Comparison of ENCODE assay signal across 38 cellular contexts in genomic region chr7:28136885-28137284, GRCh38. TPM values are rescaled to one million over a fixed set of nuclear protein-coding genes. Genes with fewer than 3 reads are reported as not detected.
DNase-seq lines count a peak whose midpoint lies in the region; ATAC-seq, FAIRE-seq and TF ChIP-seq lines count a peak whose summit lies in the region.
"Had no signal": no experiment of that assay in that cellular context is flagged by ENCODE, and none has a peak within 500 bp of the region (broad histone marks: within the 10 kb centered on the region; RNA-seq: fewer than 3 reads in every experiment).

No MANE protein-coding gene starts in this region.

- no peaks in the 10 kb centered on the region for H3K4me1 ChIP-seq in Panc1 (ENCODE audit: control insufficient read depth, insufficient read depth, low read length)
- H3K4me1 ChIP-seq in muscle layer of colon (ENCODE audit: insufficient read depth, low read length): peaks cover 60% of the 10 kb centered on the region
- H3K4me1 ChIP-seq: ascending aorta, prostate gland had no signal

- FAIRE-seq in urothelium cell line (lab: Jason Lieb, UNC): peak; percentile 52
- FAIRE-seq: D721Med, GM18507, islet of Langerhans, K562 had no signal

- H3K9ac ChIP-seq in muscle layer of colon (ENCODE audit: low read length): no peak overlapping the region
- H3K9ac ChIP-seq: GM23248 had no signal

- H3K36me3 ChIP-seq in Panc1 (ENCODE audit: control insufficient read depth, insufficient read depth, low read length) (no peaks in the 10 kb centered on the region), muscle layer of colon (ENCODE audit: insufficient read depth, low read length) (no peaks in the 10 kb centered on the region)
- H3K36me3 ChIP-seq: ascending aorta, esophagus squamous epithelium, left ventricle myocardium inferior, prostate gland, stomach, tibial artery had no signal

- DNase-seq in stimulated activated CD4-positive, alpha-beta T cell treated with anti-CD3 and anti-CD28 coated beads, Interleukin-15, amount 100 ng/mL, for 24 hours: peak; percentile 20
- DNase-seq in stimulated activated CD4-positive, alpha-beta T cell treated with anti-CD3 and anti-CD28 coated beads, Interleukin-4, amount 100 ng/mL, for 1 hour: no peak
- no peak for DNase-seq in Panc1 (ENCODE audit: low read depth, low spot score)
- no peak for DNase-seq in urothelium cell line (ENCODE audit: low spot score)
- no peak for DNase-seq in activated CD4-positive, alpha-beta T cell treated with anti-CD3 and anti-CD28 coated beads for 4 hours
- no peak for DNase-seq in dermis blood vessel endothelial cell
- DNase-seq in DMS153 treated with DMSO at 0.1 percent for 48 hours (lab: John Stamatoyannopoulos, UW; ENCODE audit: unreplicated experiment): no peak
- DNase-seq: activated effector memory CD4-positive, alpha-beta T cell treated with Interleukin-2 at 50 U/mL for 16 hours; activated naive CD8-positive, alpha-beta T cell treated with anti-CD3 and anti-CD28 coated beads, Interleukin-2, amount 10 ng/mL, durations not matched to agents 7 days and 5 days; AML-193; CD4-positive, alpha-beta memory T cell; effector memory CD4-positive, alpha-beta T cell; esophagus squamous epithelium; GM23248; head of caudate nucleus; HFFc6; left ventricle myocardium inferior; NCI-H1417; NCI-H2029; NCI-H524 treated with DMSO at 0.1 percent for 48 hours; NK-92 treated with Interleukin-12 subunit alpha and Interleukin-12 subunit beta, amount 100 ng/mL, for 24 hours; nucleus accumbens; PC-3; Right ventricle myocardium superior; stomach; T-helper 2 cell; tibial artery had no signal

- H3K27me3 ChIP-seq in Panc1 (ENCODE audit: control insufficient read depth, insufficient read depth, low read length) (no peaks in the 10 kb centered on the region), muscle layer of colon (ENCODE audit: control insufficient read depth in 1 of 2, insufficient read depth in 2 of 2, low read length in 2 of 2) (no peaks in the 10 kb centered on the region)
- H3K27me3 ChIP-seq: ascending aorta, esophagus squamous epithelium, foreskin keratinocyte, stomach, tibial artery had no signal

- CTCF ChIA-PET in Panc1 (lab: Charles Lee): no interaction called here

- no peak for TF ChIP-seq CTCF in Panc1 (IDR thresholded peaks at IDR 0.05)

- 0 out of 2 replicates have a peak, but pooled peaks have one; percentile 34 for ATAC-seq in Panc1
- ATAC-seq: foreskin keratinocyte, K562, PC-3, sciatic nerve had no signal

- H3K9me3 ChIP-seq in Panc1 (ENCODE audit: control insufficient read depth, insufficient read depth, low read depth, low read length) (no peaks in the 10 kb centered on the region), muscle layer of colon (ENCODE audit: low read length) (no peaks in the 10 kb centered on the region)
- H3K9me3 ChIP-seq: ascending aorta, esophagus squamous epithelium, left ventricle myocardium inferior, prostate gland, stomach, tibial artery had no signal

- in situ Hi-C loops in Panc1 (cut with HindIII; ENCODE audit: low pct_unique_long_range_greater_than_20kb, low sequenced_read_pairs): no loop called here

- no peak overlapping the region for H3K27ac ChIP-seq in Panc1 (ENCODE audit: low read length)
- peak overlapping the region; percentile 65 for H3K27ac ChIP-seq in muscle layer of colon (ENCODE audit: low read depth, low read length)
- H3K27ac ChIP-seq: ascending aorta, coronary artery, esophagus squamous epithelium, foreskin keratinocyte, GM23248, left ventricle myocardium inferior, prostate gland, stomach, tibial artery had no signal

- no TSS peak for BruUV-seq in Panc1 (replicated peaks; lab: Mats Ljungman, UMichigan)

- POLR2A ChIA-PET in Panc1 (lab: Charles Lee): no interaction called here

- H3K4me3 ChIP-seq in Panc1 (ENCODE audit: low read depth in 2 of 2, low read length in 2 of 2) (no peak overlapping the region), muscle layer of colon (ENCODE audit: low read depth in 1 of 2, low read length in 2 of 2) (no peak overlapping the region)
- H3K4me3 ChIP-seq: ascending aorta, coronary artery, esophagus squamous epithelium, GM23248, K562, left ventricle myocardium inferior, prostate gland, stomach, tibial artery had no signal

- intact Hi-C loops in Panc1 (cut with micrococcal nuclease; ENCODE audit: unreplicated experiment): no loop called here

RNA-seq across cellular contexts. Expression of gene JAZF1, which starts 43.7 kb away (rescaled TPM):
- total RNA-seq in Panc1 (2021; ENCODE audit: unreplicated experiment) (8.8 TPM), dermis blood vessel endothelial cell (3.6 and 4.9 TPM in 2 replicates)
- 11.6 TPM for polyA plus RNA-seq in Panc1 (2012; ENCODE audit: insufficient read length)
- total RNA-seq: HT-29 had no signal
